ENCODE assay signal across 8 cellular contexts in the genomic region with DNA sequence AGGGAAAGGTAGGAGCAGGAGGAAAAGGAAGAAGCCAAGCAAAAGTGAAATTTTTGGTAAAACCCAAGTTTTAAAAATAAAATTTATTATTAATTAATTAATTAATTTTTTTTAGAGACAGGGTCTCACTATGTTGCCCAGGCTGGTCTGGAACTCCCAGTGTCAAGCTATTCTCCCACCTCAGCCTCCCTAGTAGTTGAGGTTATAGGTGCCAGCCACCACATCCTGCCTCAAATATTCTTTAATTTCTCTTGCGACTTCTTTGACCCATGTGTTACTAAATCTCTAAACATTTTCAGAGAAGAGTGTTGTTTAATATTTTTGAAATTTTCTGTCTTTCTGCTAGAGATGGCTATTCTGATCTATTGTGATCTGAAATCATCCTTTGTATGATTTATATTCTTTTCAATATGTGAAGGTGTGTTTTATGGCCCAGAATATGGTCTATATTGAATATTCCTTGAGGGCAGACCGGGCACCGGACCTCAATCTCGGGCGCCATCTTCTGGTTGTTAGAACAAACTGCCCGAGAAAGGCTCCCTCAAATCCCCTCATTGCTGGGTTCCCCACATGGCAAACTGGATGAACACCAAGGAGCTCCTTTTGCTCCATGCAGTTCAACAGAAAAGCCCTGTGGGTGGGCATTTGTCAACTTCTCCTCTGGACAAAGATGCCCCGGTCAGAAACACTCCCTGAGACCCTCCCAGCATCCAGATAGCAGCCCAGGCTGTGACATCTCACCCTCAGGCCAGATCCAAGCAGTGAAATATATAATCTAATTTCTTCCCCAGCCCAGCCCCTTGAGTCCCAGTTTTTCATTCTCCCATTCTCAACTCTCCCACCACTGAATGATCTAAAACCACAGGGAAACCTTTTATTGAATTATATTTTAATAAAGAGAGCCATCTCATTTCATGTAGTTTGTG.
DNase-seq lines count a peak whose midpoint lies in the region; ATAC-seq and TF ChIP-seq lines count a peak whose summit lies in the region.

No MANE protein-coding gene starts in this region.

- intact Hi-C loops in stomach (cut with DNase I; ENCODE audit: low total_unique reads), result loop anchor here (5.0 to 10.0 kb wide), 2 partner anchors 110 to 208 kb away; partner anchors contain the start of gene ASCL4

- DNase-seq in AG08395 (ENCODE audit: low spot score) (peak; percentile 68), NAMALWA (ENCODE audit: low spot score) (peak; percentile 71), T follicular helper cell (ENCODE audit: low read depth) (peak; percentile 9), cerebellar cortex (ENCODE audit: low spot score) (peak; percentile 60), lung microvascular endothelial cell (ENCODE audit: low read depth in 2 of 2) (peak; percentile 71 to 73), stomach (peak; percentile 67)

- H3K9me3 ChIP-seq in stomach, result no peaks in the 10 kb centered on the region

- 11 to 14% (median 12%) methylated on average over 7 of the region's 7 CpGs for WGBS in stomach, 5 donors

- ATAC-seq in GM21367 (IDR thresholded peaks at IDR 0.05; ENCODE audit: unreplicated experiment), result no peak

- no peaks in the 10 kb centered on the region for H3K4me1 ChIP-seq in stomach

- no peak for TF ChIP-seq POLR2A in stomach (IDR thresholded peaks at IDR 0.05)

- H3K4me3 ChIP-seq in stomach, result no peak overlapping the region

- TF ChIP-seq CTCF in GM12873 (IDR thresholded peaks at IDR 0.05; ENCODE audit: insufficient read depth, low read depth, low read length, missing control alignments) (peak; percentile 79), stomach (IDR thresholded peaks at IDR 0.05) (peak in 5 of 7 experiments; percentile 49 to 77 (median 59))

- no peak overlapping the region for H3K27ac ChIP-seq in stomach

- no peaks in the 10 kb centered on the region for H3K36me3 ChIP-seq in stomach

- TF ChIP-seq EP300 in stomach (IDR thresholded peaks at IDR 0.05), result no peak

- peaks cover 0 to 16% (median 0%) of the 10 kb centered on the region in 3 donors for H3K27me3 ChIP-seq in stomach

Comparison
In these comparisons a context has a peak if more than half of its experiments do, and no peak if none do; other contexts are left out.
1. DNase-seq: peak in every context shown above with its lines; median percentile 72 in lung microvascular endothelial cell; 71 in NAMALWA; 68 in AG08395; 67 in stomach; 60 in cerebellar cortex; 9 in T follicular helper cell.